Comparison of ENCODE assay signal across 29 cellular contexts in genomic region chr6:3695065-3695830, GRCh38.
"Had no signal": no experiment of that assay in that cellular context is flagged by ENCODE, and none has a peak within 500 bp of the region (broad histone marks: within the 10 kb centered on the region; RNA-seq: fewer than 3 reads in every experiment).

No MANE protein-coding gene starts in this region.

- H3K36me3 ChIP-seq: ascending aorta, brain microvascular endothelial cell, gastroesophageal sphincter had no signal

- H3K4me3 ChIP-seq: ascending aorta, coronary artery, dorsolateral prefrontal cortex, gastroesophageal sphincter had no signal

- H3K27ac ChIP-seq: ascending aorta, brain microvascular endothelial cell, coronary artery, foreskin keratinocyte, gastroesophageal sphincter had no signal

- FAIRE-seq: bronchial epithelial cell had no signal

- DNase-seq: activated CD4-positive, alpha-beta memory T cell treated with anti-CD3 and anti-CD28 coated beads, Interleukin-2, amount 10 ng/mL, durations not matched to agents 7 days and 5 days; activated CD4-positive, alpha-beta T cell treated with anti-CD3 and anti-CD28 coated beads for 1 hour; activated CD4-positive, alpha-beta T cell treated with anti-CD3 and anti-CD28 coated beads for 4 hours; activated CD4-positive, alpha-beta T cell treated with anti-CD3 and anti-CD28 coated beads, Interleukin-2, amount 10 ng/mL, durations not matched to agents 7 days and 5 days; activated CD4-positive, alpha-beta T cell treated with anti-CD3 and anti-CD28 coated beads, Interleukin-2, amount 50 U/mL, for 4 hours; activated CD8-positive, alpha-beta memory T cell treated with anti-CD3 and anti-CD28 coated beads, Interleukin-2, amount 50 U/mL, for 48 hours; activated gamma-delta T cell; activated naive CD4-positive, alpha-beta T cell; activated naive CD4-positive, alpha-beta T cell treated with anti-CD3 and anti-CD28 coated beads, Interleukin-2, amount 10 ng/mL, durations not matched to agents 7 days and 5 days; activated naive CD8-positive, alpha-beta T cell treated with anti-CD3 and anti-CD28 coated beads, Interleukin-2, amount 10 ng/mL, durations not matched to agents 7 days and 5 days; activated T-cell treated with anti-CD3 and anti-CD28 coated beads for 4 hours; activated T-cell treated with anti-CD3 and anti-CD28 coated beads, Interleukin-2, amount 50 U/mL, for 24 hours; activated T-cell treated with anti-CD3 and anti-CD28 coated beads, Interleukin-2, amount 50 U/mL, for 72 hours; brain microvascular endothelial cell; dorsolateral prefrontal cortex; effector memory CD4-positive, alpha-beta T cell; endodermal cell; foreskin keratinocyte; head of caudate nucleus; hippocampal formation; T-helper 2 cell had no signal

- H3K9me3 Mint-ChIP-seq: activated CD4-positive, alpha-beta memory T cell treated with anti-CD3 and anti-CD28 coated beads, Interleukin-2, amount 10 ng/mL, durations not matched to agents 7 days and 5 days; activated CD4-positive, alpha-beta T cell treated with anti-CD3 and anti-CD28 coated beads, Interleukin-2, amount 10 ng/mL, durations not matched to agents 7 days and 5 days; central memory CD8-positive, alpha-beta T cell; dendritic cell treated with granulocyte-macrophage colony-stimulating factor and Interleukin-4, amounts not matched to agents 40 ng/mL and 50 ng/mL, for 4 days had no signal

- H3K27ac Mint-ChIP-seq: activated CD4-positive, alpha-beta memory T cell treated with anti-CD3 and anti-CD28 coated beads, Interleukin-2, amount 10 ng/mL, durations not matched to agents 7 days and 5 days; activated CD4-positive, alpha-beta T cell treated with anti-CD3 and anti-CD28 coated beads, Interleukin-2, amount 10 ng/mL, durations not matched to agents 7 days and 5 days; activated naive CD4-positive, alpha-beta T cell treated with anti-CD3 and anti-CD28 coated beads, Interleukin-2, amount 10 ng/mL, durations not matched to agents 7 days and 5 days; activated naive CD4-positive, alpha-beta T cell treated with anti-CD3 and anti-CD28 coated beads, Interleukin-2, amount 50 U/mL, for 72 hours; activated naive CD8-positive, alpha-beta T cell treated with anti-CD3 and anti-CD28 coated beads, Interleukin-2, amount 10 ng/mL, durations not matched to agents 7 days and 5 days; activated T-cell treated with anti-CD3 and anti-CD28 coated beads, Interleukin-2, amount 50 U/mL, for 24 hours; activated T-cell treated with anti-CD3 and anti-CD28 coated beads, Interleukin-2, amount 50 U/mL, for 72 hours; dendritic cell treated with granulocyte-macrophage colony-stimulating factor and Interleukin-4, amounts not matched to agents 40 ng/mL and 50 ng/mL, for 4 days; endodermal cell had no signal

- H3K4me1 Mint-ChIP-seq: activated CD4-positive, alpha-beta memory T cell treated with anti-CD3 and anti-CD28 coated beads, Interleukin-2, amount 10 ng/mL, durations not matched to agents 7 days and 5 days; activated CD4-positive, alpha-beta T cell treated with anti-CD3 and anti-CD28 coated beads, Interleukin-2, amount 10 ng/mL, durations not matched to agents 7 days and 5 days; activated naive CD4-positive, alpha-beta T cell treated with anti-CD3 and anti-CD28 coated beads, Interleukin-2, amount 10 ng/mL, durations not matched to agents 7 days and 5 days; activated naive CD8-positive, alpha-beta T cell treated with anti-CD3 and anti-CD28 coated beads, Interleukin-2, amount 10 ng/mL, durations not matched to agents 7 days and 5 days; central memory CD8-positive, alpha-beta T cell; endodermal cell had no signal

- H3K36me3 Mint-ChIP-seq: activated naive CD4-positive, alpha-beta T cell treated with anti-CD3 and anti-CD28 coated beads, Interleukin-2, amount 10 ng/mL, durations not matched to agents 7 days and 5 days; activated naive CD8-positive, alpha-beta T cell treated with anti-CD3 and anti-CD28 coated beads, Interleukin-2, amount 10 ng/mL, durations not matched to agents 7 days and 5 days had no signal

- H3K9me3 ChIP-seq: ascending aorta had no signal

- H3K27me3 ChIP-seq: ascending aorta, brain microvascular endothelial cell, dorsolateral prefrontal cortex, foreskin keratinocyte, gastroesophageal sphincter had no signal

- H3K4me1 ChIP-seq: foreskin keratinocyte, gastroesophageal sphincter had no signal

- ATAC-seq: activated naive CD4-positive, alpha-beta T cell treated with anti-CD3 and anti-CD28 coated beads, Interleukin-2, amount 50 U/mL, for 72 hours; activated T-cell treated with anti-CD3 and anti-CD28 coated beads, Interleukin-2, amount 50 U/mL, for 72 hours; esophagus mucosa; foreskin keratinocyte; gastroesophageal sphincter had no signal

- H3K4me3 Mint-ChIP-seq: activated CD4-positive, alpha-beta memory T cell treated with anti-CD3 and anti-CD28 coated beads, Interleukin-2, amount 10 ng/mL, durations not matched to agents 7 days and 5 days; activated CD4-positive, alpha-beta T cell treated with anti-CD3 and anti-CD28 coated beads, Interleukin-2, amount 10 ng/mL, durations not matched to agents 7 days and 5 days; activated naive CD4-positive, alpha-beta T cell treated with anti-CD3 and anti-CD28 coated beads, Interleukin-2, amount 10 ng/mL, durations not matched to agents 7 days and 5 days; activated naive CD8-positive, alpha-beta T cell treated with anti-CD3 and anti-CD28 coated beads, Interleukin-2, amount 10 ng/mL, durations not matched to agents 7 days and 5 days; activated T-cell treated with anti-CD3 and anti-CD28 coated beads, Interleukin-2, amount 50 U/mL, for 24 hours; activated T-cell treated with anti-CD3 and anti-CD28 coated beads, Interleukin-2, amount 50 U/mL, for 72 hours; central memory CD8-positive, alpha-beta T cell; dendritic cell treated with granulocyte-macrophage colony-stimulating factor and Interleukin-4, amounts not matched to agents 40 ng/mL and 50 ng/mL, for 4 days; endodermal cell had no signal
